ENCODE assay signal across 13 cellular contexts in the genomic region with DNA sequence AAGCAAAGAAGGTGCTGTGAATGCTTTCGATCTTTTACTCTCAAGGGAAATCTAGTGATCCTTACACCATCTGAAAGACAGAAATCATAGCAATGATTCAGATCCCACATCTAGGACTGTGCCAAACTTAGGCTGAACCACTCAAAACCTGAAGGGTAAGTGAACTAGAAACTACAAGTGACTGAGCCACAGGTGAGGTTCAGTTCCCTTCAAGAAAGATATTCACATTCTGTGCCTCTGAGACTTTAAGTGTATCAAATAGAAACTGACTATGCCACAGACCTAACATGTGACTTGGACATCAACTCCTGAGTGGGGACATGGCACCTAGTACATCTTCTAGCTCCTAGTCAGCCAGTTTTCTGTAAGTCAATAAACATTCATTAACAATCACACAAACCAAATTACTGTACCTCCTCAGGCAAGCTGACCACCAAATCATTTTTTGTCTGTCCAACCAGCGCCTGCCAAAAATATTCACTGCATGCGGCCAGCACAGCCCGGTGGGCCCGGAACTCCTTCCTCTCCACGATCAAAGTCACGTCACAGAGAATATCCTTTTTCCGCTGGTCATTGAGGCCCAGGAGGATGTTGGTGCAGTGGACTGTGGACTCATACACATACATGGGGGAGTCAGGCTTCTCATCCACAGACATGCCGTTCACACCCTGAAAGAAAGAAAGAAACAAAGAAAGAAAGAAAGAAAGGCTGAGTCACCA.
DNase-seq lines count a peak whose midpoint lies in the region; ATAC-seq and TF ChIP-seq lines count a peak whose summit lies in the region.
"Had no signal": no experiment of that assay in that cellular context is flagged by ENCODE, and none has a peak within 500 bp of the region (broad histone marks: within the 10 kb centered on the region; RNA-seq: fewer than 3 reads in every experiment).

No MANE protein-coding gene starts in this region.

- H3K27me3 ChIP-seq in Loucy (ENCODE audit: insufficient read depth, low read length, poor library complexity, severe bottlenecking): no peaks in the 10 kb centered on the region
- H3K27me3 ChIP-seq: upper lobe of left lung had no signal

- no peaks in the 10 kb centered on the region for H3K9me3 ChIP-seq in Loucy (ENCODE audit: insufficient read depth, low read depth, low read length)
- H3K9me3 ChIP-seq: upper lobe of left lung had no signal

- H4K20me1 ChIP-seq in Loucy (ENCODE audit: insufficient read depth, low read length, poor library complexity, severe bottlenecking): no peaks in the 10 kb centered on the region

- ATAC-seq in GM18502 (IDR thresholded peaks at IDR 0.05; ENCODE audit: poor library complexity, unreplicated experiment) (peak; percentile 78), GM21423 (IDR thresholded peaks at IDR 0.05; ENCODE audit: unreplicated experiment) (peak; percentile 70), GM21528 (IDR thresholded peaks at IDR 0.05; ENCODE audit: low FRiP score, unreplicated experiment) (no peak)

- H3K36me3 ChIP-seq in Loucy (ENCODE audit: insufficient read depth, low read length): peaks cover 40% of the 10 kb centered on the region; the same call in 1 of the 2 replicates
- H3K36me3 ChIP-seq: upper lobe of left lung had no signal

- H3F3A ChIP-seq in Loucy (ENCODE audit: low read depth): no peaks in the 10 kb centered on the region

- DNase-seq in epithelial cell of prostate (ENCODE audit: low read depth, low spot score) (no peak), SW480 (ENCODE audit: low spot score) (no peak), DMS153 treated with DMSO at 0.1 percent for 48 hours (lab: John Stamatoyannopoulos, UW; ENCODE audit: unreplicated experiment) (no peak), HuH-7.5 (ENCODE audit: low spot score) (no peak)
- DNase-seq: DND-41; GOT3; NK-92 treated with Interleukin-12 subunit alpha and Interleukin-12 subunit beta, amount 100 ng/mL, for 24 hours; WERI-Rb-1 had no signal

- TF ChIP-seq CTCF in Loucy (conservative IDR thresholded peaks at IDR 0.05; ENCODE audit: low read length): no peak

- no peaks in the 10 kb centered on the region for H3K9me2 ChIP-seq in Loucy (replicated peaks; ENCODE audit: low read depth, low read length)

- peak overlapping the region; percentile 84 for H3K27ac ChIP-seq in epithelial cell of prostate
- H3K27ac ChIP-seq: WERI-Rb-1 had no signal

- peaks cover 9% of the 10 kb centered on the region for H3K4me1 ChIP-seq in Loucy (ENCODE audit: insufficient read depth, low read length, poor library complexity, severe bottlenecking)

- H3K79me2 ChIP-seq in Loucy (ENCODE audit: insufficient read depth, low read length): no peaks in the 10 kb centered on the region

- H2AFZ ChIP-seq in Loucy (ENCODE audit: low read length): no peak overlapping the region

- no peak overlapping the region for H3K9ac ChIP-seq in Loucy (ENCODE audit: low read depth, low read length, poor library complexity, severe bottlenecking)

- no peak overlapping the region for H3K4me3 ChIP-seq in Loucy (ENCODE audit: low read length, poor library complexity, severe bottlenecking)
- H3K4me3 ChIP-seq: upper lobe of left lung had no signal

- H3K4me2 ChIP-seq in Loucy (ENCODE audit: low read depth, low read length, poor library complexity, severe bottlenecking): peak overlapping the region; percentile 22
